In genomic region chr5:149094996-149095395, GRCh38 we compare ENCODE assay signal across 33 cellular contexts. TPM values are rescaled to one million over a fixed set of nuclear protein-coding genes. Genes with fewer than 3 reads are reported as not detected.
"Had no signal": no experiment of that assay in that cellular context is flagged by ENCODE, and none has a peak within 500 bp of the region (broad histone marks: within the 10 kb centered on the region; RNA-seq: fewer than 3 reads in every experiment).

No MANE protein-coding gene starts in this region.

- H3K27ac ChIP-seq: adrenal gland, body of pancreas, cardiac muscle cell, colonic mucosa, dorsolateral prefrontal cortex, esophagus muscularis mucosa, heart right ventricle, lower lobe of right lung, right atrium auricular region, stomach, thyroid gland had no signal

- H3K4me1 ChIP-seq: adrenal gland, body of pancreas, colonic mucosa, esophagus muscularis mucosa, heart right ventricle, lower lobe of right lung, right atrium auricular region, stomach, thyroid gland had no signal

- H3K9me3 ChIP-seq: adrenal gland, body of pancreas, colonic mucosa, thyroid gland had no signal

- H3K36me3 ChIP-seq: adrenal gland, cardiac muscle cell, colonic mucosa, esophagus muscularis mucosa, heart right ventricle, lower lobe of right lung, right atrium auricular region, stomach, thyroid gland had no signal

- ATAC-seq: body of pancreas; heart right ventricle; left lobe of liver; lower lobe of right lung; natural killer cell; stimulated activated naive B cell treated with anti-CD40 and anti-IgM and Interleukin-4, amounts not matched to agents 10 μg/mL and 1 μg/mL and 100 μg/mL, for 72 hours had no signal

- H3K27me3 ChIP-seq: adrenal gland, body of pancreas, cardiac muscle cell, colonic mucosa, dorsolateral prefrontal cortex, esophagus muscularis mucosa, heart right ventricle, right atrium auricular region, stomach, thyroid gland had no signal

- DNase-seq: activated CD4-positive, alpha-beta memory T cell treated with anti-CD3 and anti-CD28 coated beads for 36 hours; activated CD4-positive, alpha-beta T cell treated with anti-CD3 and anti-CD28 coated beads, Interleukin-2, amount 10 ng/mL, durations not matched to agents 24 days and 14 days; activated CD4-positive, CD25-positive, alpha-beta regulatory T cell treated with anti-CD3 and anti-CD28 coated beads, Interleukin-2, amount 50 U/mL, for 72 hours; activated CD8-positive, alpha-beta memory T cell treated with anti-CD3 and anti-CD28 coated beads, Interleukin-2, amount 50 U/mL, for 4 hours; activated effector memory CD4-positive, alpha-beta T cell treated with anti-CD3 and anti-CD28 coated beads, Interleukin-2, amount 50 U/mL, for 16 hours; activated naive CD4-positive, alpha-beta T cell treated with anti-CD3 and anti-CD28 coated beads for 36 hours; activated naive CD8-positive, alpha-beta T cell treated with anti-CD3 and anti-CD28 coated beads for 36 hours; activated T-cell treated with anti-CD3 and anti-CD28 coated beads, Interleukin-2, amount 50 U/mL, for 1 hour; adrenal gland; aorta; body of pancreas; cerebellar nuclear complex; colonic mucosa; dorsolateral prefrontal cortex; effector memory CD4-positive, alpha-beta T cell; foreskin melanocyte; heart right ventricle; kidney glomerular epithelial cell; lower lobe of right lung; mesenchymal stem cell; natural killer cell; stimulated activated CD4-positive, alpha-beta T cell treated with anti-CD3 and anti-CD28 coated beads, Interleukin-15, amount 100 ng/mL, for 24 hours; stimulated activated CD4-positive, alpha-beta T cell treated with anti-CD3 and anti-CD28 coated beads, Interleukin-2, amount 100 ng/mL, for 24 hours; stimulated activated naive B cell treated with anti-CD40 and anti-IgM and Interleukin-4, amounts not matched to agents 10 μg/mL and 1 μg/mL and 100 μg/mL, for 72 hours; stomach; T-helper 2 cell; thyroid gland had no signal

- H3K4me3 ChIP-seq: adrenal gland, body of pancreas, cardiac muscle cell, colonic mucosa, dorsolateral prefrontal cortex, esophagus muscularis mucosa, heart right ventricle, lower lobe of right lung, right atrium auricular region, stomach, thyroid gland had no signal

RNA-seq across cellular contexts. Expression of gene SH3TC2, which starts 32.1 kb away (rescaled TPM):
- total RNA-seq: activated CD4-positive, alpha-beta memory T cell treated with anti-CD3 and anti-CD28 coated beads for 36 hours; activated CD4-positive, alpha-beta T cell treated with anti-CD3 and anti-CD28 coated beads, Interleukin-2, amount 10 ng/mL, durations not matched to agents 24 days and 14 days; activated CD8-positive, alpha-beta memory T cell treated with anti-CD3 and anti-CD28 coated beads for 36 hours; activated naive CD4-positive, alpha-beta T cell treated with anti-CD3 and anti-CD28 coated beads for 36 hours; activated naive CD8-positive, alpha-beta T cell treated with anti-CD3 and anti-CD28 coated beads for 36 hours; activated T-helper 1 cell treated with anti-CD3 and anti-CD28 coated beads, Interleukin-12 subunit alpha, Interleukin-12 subunit beta, Interleukin-2, Interleukin-4 antibody, amounts not matched to agents 30 ng/mL and 10 ng/mL and 1 ng/mL, durations not matched to agents 14 hours and 24 hours and 36 hours had no signal
- polyA plus RNA-seq: aorta had no signal

RNA-seq across cellular contexts. Expression of gene ABLIM3, which starts 46.3 kb away (rescaled TPM):
- total RNA-seq: activated CD4-positive, alpha-beta T cell treated with anti-CD3 and anti-CD28 coated beads, Interleukin-2, amount 10 ng/mL, durations not matched to agents 24 days and 14 days; activated CD8-positive, alpha-beta memory T cell treated with anti-CD3 and anti-CD28 coated beads for 36 hours; activated naive CD4-positive, alpha-beta T cell treated with anti-CD3 and anti-CD28 coated beads for 36 hours; activated naive CD8-positive, alpha-beta T cell treated with anti-CD3 and anti-CD28 coated beads for 36 hours; activated T-helper 1 cell treated with anti-CD3 and anti-CD28 coated beads, Interleukin-12 subunit alpha, Interleukin-12 subunit beta, Interleukin-2, Interleukin-4 antibody, amounts not matched to agents 30 ng/mL and 10 ng/mL and 1 ng/mL, durations not matched to agents 14 hours and 24 hours and 36 hours had no signal
